Comparison of ENCODE assay signal across 8 cellular contexts in genomic region chr10:110803830-110804338, GRCh38.
A peak's percentile ranks its signal among the peaks of the same experiment; 100 is the strongest.
DNase-seq lines count a peak whose midpoint lies in the region; ATAC-seq and TF ChIP-seq lines count a peak whose summit lies in the region.

No MANE protein-coding gene starts in this region.

- peak; percentile 4 for DNase-seq in activated effector memory CD4-positive, alpha-beta T cell treated with Interleukin-2 at 50 U/mL for 16 hours
- DNase-seq in activated effector memory CD4-positive, alpha-beta T cell treated with anti-CD3 and anti-CD28 coated beads, Interleukin-2, amount 50 U/mL, for 16 hours, result no peak
- DNase-seq in HFF-Myc (ENCODE audit: extremely low read depth, low read depth), result no peak
- peak; percentile 33 for DNase-seq in NCI-H146 treated with DMSO at 0.1 percent for 48 hours (lab: John Stamatoyannopoulos, UW; ENCODE audit: unreplicated experiment)
- peak; percentile 42 for DNase-seq in activated naive CD8-positive, alpha-beta T cell treated with anti-CD3 and anti-CD28 coated beads, Interleukin-2, amount 10 ng/mL, durations not matched to agents 7 days and 5 days
- peak; percentile 58 for DNase-seq in left cardiac atrium
- DNase-seq in progenitor cell of endocrine pancreas (ENCODE audit: low spot score, unreplicated experiment), result no peak
- DNase-seq in amniotic stem cell (lab: John Stamatoyannopoulos, UW), result no peak

- H3K27me3 Mint-ChIP-seq in activated naive CD8-positive, alpha-beta T cell treated with anti-CD3 and anti-CD28 coated beads, Interleukin-2, amount 10 ng/mL, durations not matched to agents 7 days and 5 days, result no peaks in the 10 kb centered on the region
- H3K27me3 Mint-ChIP-seq in progenitor cell of endocrine pancreas, result peaks cover 5% of the 10 kb centered on the region

- H3K4me3 ChIP-seq in HFF-Myc (replicated peaks; ENCODE audit: low read depth, low read length), result no peak overlapping the region

- H3K4me3 Mint-ChIP-seq in activated naive CD8-positive, alpha-beta T cell treated with anti-CD3 and anti-CD28 coated beads, Interleukin-2, amount 10 ng/mL, durations not matched to agents 7 days and 5 days, result peak overlapping the region; percentile 46
- no peak overlapping the region for H3K4me3 Mint-ChIP-seq in progenitor cell of endocrine pancreas (ENCODE audit: low read depth)

- ATAC-seq in activated naive CD8-positive, alpha-beta T cell treated with anti-CD3 and anti-CD28 coated beads, Interleukin-2, amount 10 ng/mL, durations not matched to agents 7 days and 5 days (ENCODE audit: low read depth), result peak; percentile 74
- peak; percentile 73 to 78 for ATAC-seq in left cardiac atrium

- intact Hi-C loops in left cardiac atrium (cut with DNase I), result loop anchor here in 1 of 2 donors (5.0 kb wide), 1 partner anchor 88 kb away; no protein-coding TSS in a partner anchor

- TF ChIP-seq CTCF in HFF-Myc (IDR thresholded peaks at IDR 0.05; ENCODE audit: low read depth, low read length, missing control alignments) (peak; percentile 69), progenitor cell of endocrine pancreas (IDR thresholded peaks at IDR 0.05; ENCODE audit: unreplicated experiment) (peak; percentile 61)

- H3K36me3 Mint-ChIP-seq in activated naive CD8-positive, alpha-beta T cell treated with anti-CD3 and anti-CD28 coated beads, Interleukin-2, amount 10 ng/mL, durations not matched to agents 7 days and 5 days, result peaks cover 4% of the 10 kb centered on the region
- no peaks in the 10 kb centered on the region for H3K36me3 Mint-ChIP-seq in progenitor cell of endocrine pancreas (ENCODE audit: insufficient read depth)

- peaks cover 35% of the 10 kb centered on the region for H3K4me1 Mint-ChIP-seq in activated naive CD8-positive, alpha-beta T cell treated with anti-CD3 and anti-CD28 coated beads, Interleukin-2, amount 10 ng/mL, durations not matched to agents 7 days and 5 days
- peaks cover 9% of the 10 kb centered on the region for H3K4me1 Mint-ChIP-seq in progenitor cell of endocrine pancreas (ENCODE audit: low read depth)

- peak overlapping the region; percentile 80 for H3K27ac Mint-ChIP-seq in activated naive CD8-positive, alpha-beta T cell treated with anti-CD3 and anti-CD28 coated beads, Interleukin-2, amount 10 ng/mL, durations not matched to agents 7 days and 5 days
- peak overlapping the region; percentile 76 for H3K27ac Mint-ChIP-seq in progenitor cell of endocrine pancreas

- peaks cover 2% of the 10 kb centered on the region for H3K9me3 Mint-ChIP-seq in activated naive CD8-positive, alpha-beta T cell treated with anti-CD3 and anti-CD28 coated beads, Interleukin-2, amount 10 ng/mL, durations not matched to agents 7 days and 5 days
- H3K9me3 Mint-ChIP-seq in progenitor cell of endocrine pancreas (ENCODE audit: low read depth), result no peaks in the 10 kb centered on the region

- POLR2A ChIA-PET in activated naive CD8-positive, alpha-beta T cell treated with anti-CD3 and anti-CD28 coated beads, Interleukin-2, amount 10 ng/mL, durations not matched to agents 7 days and 5 days (lab: Charles Lee), result interaction anchor here (0.6 to 2.6 kb wide), 16 partner anchors 13 to 1362 kb away, joined by 3 to 19 read pairs (median 5); partner anchors contain the start of genes BBIP1, PDCD4 and SHOC2

Comparison
In these comparisons a context has a peak if more than half of its experiments do, and no peak if none do; other contexts are left out.
1. DNase-seq: peak in activated effector memory CD4-positive, alpha-beta T cell treated with Interleukin-2 at 50 U/mL for 16 hours (single experiment), NCI-H146 treated with DMSO at 0.1 percent for 48 hours (single experiment), activated naive CD8-positive, alpha-beta T cell treated with anti-CD3 and anti-CD28 coated beads, Interleukin-2, amount 10 ng/mL, durations not matched to agents 7 days and 5 days (single experiment) and left cardiac atrium (single experiment); none in activated effector memory CD4-positive, alpha-beta T cell treated with anti-CD3 and anti-CD28 coated beads, Interleukin-2, amount 50 U/mL, for 16 hours (single experiment), HFF-Myc (single experiment), progenitor cell of endocrine pancreas (single experiment) and amniotic stem cell (single experiment).